Comparison of ENCODE assay signal across 17 cellular contexts in genomic region chr17:56778898-56779297, GRCh38. TPM values are rescaled to one million over a fixed set of nuclear protein-coding genes. Genes with fewer than 3 reads are reported as not detected.
DNase-seq lines count a peak whose midpoint lies in the region; ATAC-seq and TF ChIP-seq lines count a peak whose summit lies in the region.
"Had no signal": no experiment of that assay in that cellular context is flagged by ENCODE, and none has a peak within 500 bp of the region (broad histone marks: within the 10 kb centered on the region; RNA-seq: fewer than 3 reads in every experiment).

No MANE protein-coding gene starts in this region.

- no peaks in the 10 kb centered on the region for H3K79me2 ChIP-seq in osteoblast (ENCODE audit: insufficient read depth, low read length)

- DNase-seq in activated CD4-positive, alpha-beta T cell treated with anti-CD3 and anti-CD28 coated beads, Interleukin-2, amount 10 ng/mL, durations not matched to agents 24 days and 14 days = no peak
- DNase-seq in activated CD4-positive, alpha-beta T cell treated with anti-CD3 and anti-CD28 coated beads, Interleukin-2, amount 50 U/mL, for 4 hours = no peak
- DNase-seq in CD4-positive, alpha-beta memory T cell = no peak
- DNase-seq in T-helper 17 cell = no peak
- DNase-seq in naive thymus-derived CD4-positive, alpha-beta T cell = no peak
- no peak for DNase-seq in NCI-H2107 treated with DMSO at 0.1 percent for 48 hours (lab: John Stamatoyannopoulos, UW; ENCODE audit: unreplicated experiment)
- no peak for DNase-seq in osteoblast (ENCODE audit: insufficient read length, low spot score, missing footprints)
- DNase-seq: activated CD4-positive, CD25-positive, alpha-beta regulatory T cell; activated CD8-positive, alpha-beta memory T cell treated with anti-CD3 and anti-CD28 coated beads, Interleukin-2, amount 50 U/mL, for 48 hours; effector memory CD4-positive, alpha-beta T cell; mesendoderm; NCI-H1930; SHP77; stimulated activated CD4-positive, alpha-beta T cell treated with anti-CD3 and anti-CD28 coated beads, Interleukin-15, amount 100 ng/mL, for 24 hours; stomach; uterus had no signal

- H3K4me3 Mint-ChIP-seq in activated CD4-positive, alpha-beta T cell treated with anti-CD3 and anti-CD28 coated beads, Interleukin-2, amount 10 ng/mL, durations not matched to agents 24 days and 14 days = peak overlapping the region; percentile 89
- peak overlapping the region; percentile 3 to 100 (median 68) for H3K4me3 Mint-ChIP-seq in CD4-positive, alpha-beta memory T cell
- peak overlapping the region; percentile 95 for H3K4me3 Mint-ChIP-seq in T-helper 17 cell
- H3K4me3 Mint-ChIP-seq in naive thymus-derived CD4-positive, alpha-beta T cell = peak overlapping the region; percentile 51 to 99 (median 92)

- no peaks in the 10 kb centered on the region for H3K36me3 ChIP-seq in CD4-positive, alpha-beta memory T cell (ENCODE audit: insufficient read depth, low read length)
- no peaks in the 10 kb centered on the region for H3K36me3 ChIP-seq in naive thymus-derived CD4-positive, alpha-beta T cell (ENCODE audit: control insufficient read depth in 2 of 3, insufficient read depth in 3 of 3, low read length in 3 of 3)
- no peaks in the 10 kb centered on the region for H3K36me3 ChIP-seq in osteoblast (ENCODE audit: insufficient read depth, low read length)
- H3K36me3 ChIP-seq: stomach, uterus had no signal

- no peaks in the 10 kb centered on the region for H4K20me1 ChIP-seq in osteoblast (ENCODE audit: insufficient read depth, low read length)

- no peaks in the 10 kb centered on the region for H3K9me3 ChIP-seq in CD4-positive, alpha-beta memory T cell (ENCODE audit: control insufficient read depth in 1 of 2, low read length in 2 of 2)
- H3K9me3 ChIP-seq in T-helper 17 cell (ENCODE audit: control insufficient read depth, low read length, poor library complexity, severe bottlenecking) (no peaks in the 10 kb centered on the region), osteoblast (ENCODE audit: low read depth, low read length) (no peaks in the 10 kb centered on the region)
- no peaks in the 10 kb centered on the region for H3K9me3 ChIP-seq in naive thymus-derived CD4-positive, alpha-beta T cell (ENCODE audit: control insufficient read depth in 2 of 3, low read length in 3 of 3)
- H3K9me3 ChIP-seq: stomach, uterus had no signal

- peak overlapping the region; percentile 56 for H3K27ac ChIP-seq in CD4-positive, alpha-beta memory T cell (ENCODE audit: low read depth, low read length)
- peak overlapping the region; percentile 82 for H3K27ac ChIP-seq in naive thymus-derived CD4-positive, alpha-beta T cell (ENCODE audit: low read depth, low read length)
- H3K27ac ChIP-seq in osteoblast (ENCODE audit: low read depth, low read length) = no peak overlapping the region
- H3K27ac ChIP-seq: stomach, uterus had no signal

- peaks cover 4% of the 10 kb centered on the region for H3K27me3 Mint-ChIP-seq in activated CD4-positive, alpha-beta T cell treated with anti-CD3 and anti-CD28 coated beads, Interleukin-2, amount 10 ng/mL, durations not matched to agents 24 days and 14 days
- H3K27me3 Mint-ChIP-seq in CD4-positive, alpha-beta memory T cell = no peaks in the 10 kb centered on the region
- H3K27me3 Mint-ChIP-seq in T-helper 17 cell = peaks cover 7% of the 10 kb centered on the region
- H3K27me3 Mint-ChIP-seq in naive thymus-derived CD4-positive, alpha-beta T cell = peaks cover 0 to 5% (median 0%) of the 10 kb centered on the region in 5 donors

- no peak overlapping the region for H3K4me2 ChIP-seq in osteoblast (ENCODE audit: insufficient read depth, low read length)

- ATAC-seq in T-helper 17 cell (no peak), HG02884 (IDR thresholded peaks at IDR 0.05; ENCODE audit: unreplicated experiment) (no peak)
- no peak for ATAC-seq in naive thymus-derived CD4-positive, alpha-beta T cell

- POLR2A ChIA-PET in CD4-positive, alpha-beta memory T cell (lab: Charles Lee; ENCODE audit: partially characterized antibody) = interaction anchor here (1.3 to 2.0 kb wide), 2 partner anchors 55 to 186 kb away, joined by 5 to 7 read pairs; partner anchors contain the start of genes C17orf67, DGKE and NOG
- POLR2A ChIA-PET in naive thymus-derived CD4-positive, alpha-beta T cell (lab: Charles Lee) = interaction anchor here (0.8 to 2.1 kb wide), 11 partner anchors 11 to 185 kb away, joined by 3 to 27 read pairs (median 5); partner anchors contain the start of gene NOG

- CTCF ChIA-PET in CD4-positive, alpha-beta memory T cell (lab: Charles Lee; ENCODE audit: partially characterized antibody) = interaction anchor here (1.1 to 4.2 kb wide), 10 partner anchors 8 to 1253 kb away, joined by 3 to 64 read pairs (median 5); partner anchors contain the start of gene NOG
- CTCF ChIA-PET in naive thymus-derived CD4-positive, alpha-beta T cell (lab: Charles Lee) = interaction anchor here (0.9 to 4.7 kb wide), 11 partner anchors 13 to 282 kb away, joined by 3 to 63 read pairs (median 4); partner anchors contain the start of gene NOG

- intact Hi-C loops in activated CD4-positive, alpha-beta T cell treated with anti-CD3 and anti-CD28 coated beads, Interleukin-2, amount 10 ng/mL, durations not matched to agents 24 days and 14 days (cut with micrococcal nuclease) = no loop called here
- intact Hi-C loops in CD4-positive, alpha-beta memory T cell (cut with micrococcal nuclease) = no loop called here
- intact Hi-C loops in naive thymus-derived CD4-positive, alpha-beta T cell (cut with micrococcal nuclease) = loop anchor here (1.0 to 2.0 kb wide), 4 partner anchors 16 to 125 kb away; no protein-coding TSS in a partner anchor

- H3K27ac Mint-ChIP-seq in activated CD4-positive, alpha-beta T cell treated with anti-CD3 and anti-CD28 coated beads, Interleukin-2, amount 10 ng/mL, durations not matched to agents 24 days and 14 days = peak overlapping the region; percentile 86
- peak overlapping the region; percentile 94 to 99 (median 95) for H3K27ac Mint-ChIP-seq in CD4-positive, alpha-beta memory T cell
- H3K27ac Mint-ChIP-seq in T-helper 17 cell = peak overlapping the region; percentile 91
- H3K27ac Mint-ChIP-seq in naive thymus-derived CD4-positive, alpha-beta T cell = peak overlapping the region; percentile 92 to 100 (median 96)

- H3K4me1 ChIP-seq in CD4-positive, alpha-beta memory T cell (ENCODE audit: insufficient read depth, low read length) = peaks cover 16% of the 10 kb centered on the region
- peaks cover 0 to 18% of the 10 kb centered on the region in 2 donors for H3K4me1 ChIP-seq in naive thymus-derived CD4-positive, alpha-beta T cell (ENCODE audit: control insufficient read depth in 2 of 2, insufficient read depth in 2 of 2, low read length in 2 of 2)
- peaks cover 8% of the 10 kb centered on the region for H3K4me1 ChIP-seq in osteoblast (ENCODE audit: insufficient read depth, low read length)
- H3K4me1 ChIP-seq: uterus had no signal

- H3K4me1 Mint-ChIP-seq in activated CD4-positive, alpha-beta T cell treated with anti-CD3 and anti-CD28 coated beads, Interleukin-2, amount 10 ng/mL, durations not matched to agents 24 days and 14 days = peaks cover 31% of the 10 kb centered on the region
- peaks cover 11 to 26% (median 18%) of the 10 kb centered on the region in 4 donors for H3K4me1 Mint-ChIP-seq in CD4-positive, alpha-beta memory T cell
- peaks cover 17% of the 10 kb centered on the region for H3K4me1 Mint-ChIP-seq in T-helper 17 cell
- H3K4me1 Mint-ChIP-seq in naive thymus-derived CD4-positive, alpha-beta T cell = peaks cover 19 to 37% (median 31%) of the 10 kb centered on the region in 7 donors

- H3K27me3 ChIP-seq in CD4-positive, alpha-beta memory T cell (ENCODE audit: insufficient read depth, low read length) = no peaks in the 10 kb centered on the region
- no peaks in the 10 kb centered on the region for H3K27me3 ChIP-seq in naive thymus-derived CD4-positive, alpha-beta T cell (ENCODE audit: control insufficient read depth in 2 of 2, insufficient read depth in 2 of 2, low read length in 2 of 2)
- H3K27me3 ChIP-seq in osteoblast (ENCODE audit: insufficient read depth, low read length) = peaks cover 11% of the 10 kb centered on the region
- H3K27me3 ChIP-seq: uterus had no signal

- no peak for TF ChIP-seq CTCF in osteoblast (IDR thresholded peaks at IDR 0.05; ENCODE audit: extremely low read depth, low read depth, low read length)

- H3K4me3 ChIP-seq in CD4-positive, alpha-beta memory T cell (ENCODE audit: low read length in 2 of 2) = no peak overlapping the region
- H3K4me3 ChIP-seq in naive thymus-derived CD4-positive, alpha-beta T cell (ENCODE audit: low read length) = no peak overlapping the region
- no peak overlapping the region for H3K4me3 ChIP-seq in osteoblast (ENCODE audit: insufficient read depth, low read length)
- H3K4me3 ChIP-seq: uterus had no signal

- no peaks in the 10 kb centered on the region for H3K36me3 Mint-ChIP-seq in activated CD4-positive, alpha-beta T cell treated with anti-CD3 and anti-CD28 coated beads, Interleukin-2, amount 10 ng/mL, durations not matched to agents 24 days and 14 days (ENCODE audit: low read depth)
- peaks cover 0 to 5% of the 10 kb centered on the region in 2 donors for H3K36me3 Mint-ChIP-seq in CD4-positive, alpha-beta memory T cell
- H3K36me3 Mint-ChIP-seq in T-helper 17 cell (ENCODE audit: low read depth) = no peaks in the 10 kb centered on the region
- H3K36me3 Mint-ChIP-seq in naive thymus-derived CD4-positive, alpha-beta T cell = no peaks in the 10 kb centered on the region

- no peak overlapping the region for H2AFZ ChIP-seq in osteoblast (ENCODE audit: low read length)

- H3K9me3 Mint-ChIP-seq in activated CD4-positive, alpha-beta T cell treated with anti-CD3 and anti-CD28 coated beads, Interleukin-2, amount 10 ng/mL, durations not matched to agents 24 days and 14 days = no peaks in the 10 kb centered on the region
- H3K9me3 Mint-ChIP-seq in CD4-positive, alpha-beta memory T cell = no peaks in the 10 kb centered on the region
- H3K9me3 Mint-ChIP-seq in naive thymus-derived CD4-positive, alpha-beta T cell = no peaks in the 10 kb centered on the region

RNA-seq across cellular contexts. Expression of gene C17orf67, which starts 54.8 kb away (rescaled TPM):
- total RNA-seq in activated CD4-positive, alpha-beta T cell treated with anti-CD3 and anti-CD28 coated beads, Interleukin-2, amount 10 ng/mL, durations not matched to agents 24 days and 14 days = 3.7 and 4.4 TPM in 2 replicates
- total RNA-seq in CD4-positive, alpha-beta memory T cell = 10 to 100 TPM in 1 of 2 experiments, 1 to 10 TPM in 1; 9.5 to 11.2 TPM
- polyA plus RNA-seq in CD4-positive, alpha-beta memory T cell = 1 to 10 TPM in 1 of 2 donors, under 1 TPM in 1; 0.81 to 2.9 TPM
- total RNA-seq in T-helper 17 cell = 1 to 10 TPM; 4.1 to 6.6 TPM
- 1 to 10 TPM; 3.6 to 9.1 (median 5.4) TPM for total RNA-seq in naive thymus-derived CD4-positive, alpha-beta T cell
- 1 to 10 TPM; 1.1 to 1.6 TPM for polyA plus RNA-seq in naive thymus-derived CD4-positive, alpha-beta T cell
- total RNA-seq in osteoblast = 0.36 and 0.88 TPM in 2 replicates

RNA-seq across cellular contexts. Expression of gene DGKE, which starts 55.1 kb away (rescaled TPM):
- 33.0 and 33.6 TPM in 2 replicates for total RNA-seq in activated CD4-positive, alpha-beta T cell treated with anti-CD3 and anti-CD28 coated beads, Interleukin-2, amount 10 ng/mL, durations not matched to agents 24 days and 14 days
- 10 to 100 TPM; 36.7 to 37.7 TPM for total RNA-seq in CD4-positive, alpha-beta memory T cell
- polyA plus RNA-seq in CD4-positive, alpha-beta memory T cell = 1 to 10 TPM; 4.3 to 7.2 TPM
- total RNA-seq in T-helper 17 cell (10 to 100 TPM; 29.1 to 38.2 TPM), osteoblast (6.2 and 7.7 TPM in 2 replicates)
- 10 to 100 TPM; 23.7 to 39.2 (median 35.6) TPM for total RNA-seq in naive thymus-derived CD4-positive, alpha-beta T cell
- polyA plus RNA-seq in naive thymus-derived CD4-positive, alpha-beta T cell = 1 to 10 TPM; 5.0 to 7.1 TPM

Comparison
In these comparisons a context has a peak if more than half of its experiments do, and no peak if none do; other contexts are left out.
1. intact Hi-C loops: an anchor here in naive thymus-derived CD4-positive, alpha-beta T cell (1.0 to 2.0 kb wide); none called in activated CD4-positive, alpha-beta T cell treated with anti-CD3 and anti-CD28 coated beads, Interleukin-2, amount 10 ng/mL, durations not matched to agents 24 days and 14 days and CD4-positive, alpha-beta memory T cell.